18 cellular contexts compared by ENCODE assay signal in genomic region chr6:74369556-74369993, GRCh38.
DNase-seq lines count a peak whose midpoint lies in the region; ATAC-seq and TF ChIP-seq lines count a peak whose summit lies in the region.
"Had no signal": no experiment of that assay in that cellular context is flagged by ENCODE, and none has a peak within 500 bp of the region (broad histone marks: within the 10 kb centered on the region; RNA-seq: fewer than 3 reads in every experiment).

No MANE protein-coding gene starts in this region.

- peak; percentile 31 for DNase-seq in GM04504 (ENCODE audit: low read depth)
- DNase-seq in RWPE2 (ENCODE audit: low spot score), result no peak
- peak; percentile 36 for DNase-seq in epithelial cell of prostate (ENCODE audit: low read depth, low spot score)
- DNase-seq in trophoblast cell, result peak; percentile 7 to 59
- no peak for DNase-seq in activated CD4-positive, alpha-beta T cell treated with anti-CD3 and anti-CD28 coated beads for 1 hour
- DNase-seq in activated naive CD8-positive, alpha-beta T cell treated with anti-CD3 and anti-CD28 coated beads, Interleukin-2, amount 50 U/mL, for 24 hours, result no peak
- DNase-seq in SHP77 treated with DMSO at 0.1 percent for 48 hours (lab: John Stamatoyannopoulos, UW), result no peak
- DNase-seq in NCI-H187 treated with DMSO at 0.1 percent for 48 hours (lab: John Stamatoyannopoulos, UW), result no peak
- DNase-seq: activated CD4-positive, alpha-beta memory T cell treated with anti-CD3 and anti-CD28 coated beads for 36 hours; head of caudate nucleus; mucosa of descending colon; NCI-H1436; NCI-H2227 treated with DMSO at 0.1 percent for 48 hours; nucleus accumbens; SK-N-SH; stimulated activated naive CD8-positive, alpha-beta T cell treated with anti-CD3 and anti-CD28 coated beads, Interleukin-15, Interleukin-2, amounts not matched to agents 100 U/mL and 50 U/mL, for 24 hours had no signal

- no peaks in the 10 kb centered on the region for H3K36me3 Mint-ChIP-seq in activated naive CD8-positive, alpha-beta T cell treated with anti-CD3 and anti-CD28 coated beads, Interleukin-2, amount 50 U/mL, for 24 hours (ENCODE audit: low read depth)
- H3K36me3 Mint-ChIP-seq: activated CD4-positive, alpha-beta memory T cell treated with anti-CD3 and anti-CD28 coated beads for 36 hours had no signal

- no peak overlapping the region for H4K91ac ChIP-seq in trophoblast cell (ENCODE audit: low read depth, low read length)

- H3K27ac ChIP-seq in RWPE2 (ENCODE audit: poor library complexity, severe bottlenecking) (peak overlapping the region; percentile 20), epithelial cell of prostate (no peak overlapping the region), trophoblast cell (ENCODE audit: low read depth, low read length) (no peak overlapping the region)
- H3K27ac ChIP-seq: C4-2B, vagina had no signal

- no peaks in the 10 kb centered on the region for H3K79me1 ChIP-seq in trophoblast cell (ENCODE audit: low read length)

- H3K9me3 ChIP-seq in RWPE2 (ENCODE audit: severe bottlenecking) (no peaks in the 10 kb centered on the region), trophoblast cell (ENCODE audit: insufficient read depth, low read depth, low read length) (no peaks in the 10 kb centered on the region)
- H3K9me3 ChIP-seq: mucosa of descending colon, SK-N-SH, vagina had no signal

- H3K27me3 ChIP-seq in RWPE2 (ENCODE audit: insufficient read depth, poor library complexity, severe bottlenecking), result no peaks in the 10 kb centered on the region
- H3K27me3 ChIP-seq in trophoblast cell (ENCODE audit: insufficient read depth, low read length), result no peaks in the 10 kb centered on the region
- H3K27me3 ChIP-seq: vagina had no signal

- H2BK120ac ChIP-seq in trophoblast cell (ENCODE audit: insufficient read depth, low read length, poor library complexity), result no peak overlapping the region

- no peaks in the 10 kb centered on the region for H3K4me1 Mint-ChIP-seq in activated naive CD8-positive, alpha-beta T cell treated with anti-CD3 and anti-CD28 coated beads, Interleukin-2, amount 50 U/mL, for 24 hours

- H2BK12ac ChIP-seq in trophoblast cell (ENCODE audit: low read length), result no peak overlapping the region

- ATAC-seq in RWPE2 (ENCODE audit: low read depth), result peak; percentile 94
- no peak for ATAC-seq in activated naive CD8-positive, alpha-beta T cell treated with anti-CD3 and anti-CD28 coated beads, Interleukin-2, amount 50 U/mL, for 24 hours
- ATAC-seq: mucosa of descending colon; stimulated activated naive CD8-positive, alpha-beta T cell treated with anti-CD3 and anti-CD28 coated beads, Interleukin-15, Interleukin-2, amounts not matched to agents 100 U/mL and 50 U/mL, for 24 hours had no signal

- H4K8ac ChIP-seq in trophoblast cell (ENCODE audit: low read depth, low read length), result no peak overlapping the region

- no peak overlapping the region for H3K9ac ChIP-seq in trophoblast cell (ENCODE audit: low read length)
- H3K9ac ChIP-seq: SK-N-SH had no signal

- no peak overlapping the region for H3K27ac Mint-ChIP-seq in activated naive CD8-positive, alpha-beta T cell treated with anti-CD3 and anti-CD28 coated beads, Interleukin-2, amount 50 U/mL, for 24 hours
- H3K27ac Mint-ChIP-seq: activated CD4-positive, alpha-beta memory T cell treated with anti-CD3 and anti-CD28 coated beads for 36 hours had no signal

- no peak overlapping the region for H2BK5ac ChIP-seq in trophoblast cell (ENCODE audit: low read depth, low read length, poor library complexity)

- H2AFZ ChIP-seq in trophoblast cell (ENCODE audit: insufficient read depth, low read length, poor library complexity), result no peak overlapping the region

- H4K12ac ChIP-seq in trophoblast cell (ENCODE audit: low read depth, low read length), result no peak overlapping the region

- no peak overlapping the region for H3K14ac ChIP-seq in trophoblast cell (ENCODE audit: low read length)

- no peak overlapping the region for H3K4me2 ChIP-seq in trophoblast cell (ENCODE audit: low read length)
- H3K4me2 ChIP-seq: SK-N-SH had no signal

- no peaks in the 10 kb centered on the region for H3K27me3 Mint-ChIP-seq in activated naive CD8-positive, alpha-beta T cell treated with anti-CD3 and anti-CD28 coated beads, Interleukin-2, amount 50 U/mL, for 24 hours
- H3K27me3 Mint-ChIP-seq: activated CD4-positive, alpha-beta memory T cell treated with anti-CD3 and anti-CD28 coated beads for 36 hours had no signal

- peaks cover 26% of the 10 kb centered on the region for H3K4me1 ChIP-seq in RWPE2 (ENCODE audit: insufficient read depth, poor library complexity, severe bottlenecking)
- no peaks in the 10 kb centered on the region for H3K4me1 ChIP-seq in trophoblast cell (ENCODE audit: control insufficient read depth in 1 of 2, insufficient read depth in 2 of 2, low read length in 2 of 2)
- H3K4me1 ChIP-seq: vagina had no signal

- no peak overlapping the region for H3K18ac ChIP-seq in trophoblast cell (ENCODE audit: low read length)

- no peak for TF ChIP-seq CTCF in RWPE2 (IDR thresholded peaks at IDR 0.05; ENCODE audit: poor library complexity, severe bottlenecking)

- H2AK5ac ChIP-seq in trophoblast cell (ENCODE audit: low read length), result no peak overlapping the region

- no peaks in the 10 kb centered on the region for H3K9me3 Mint-ChIP-seq in activated naive CD8-positive, alpha-beta T cell treated with anti-CD3 and anti-CD28 coated beads, Interleukin-2, amount 50 U/mL, for 24 hours

- no peak overlapping the region for H3K4ac ChIP-seq in trophoblast cell (ENCODE audit: low read depth, low read length)

- H3K4me3 ChIP-seq in RWPE2 (ENCODE audit: severe bottlenecking), result no peak overlapping the region
- no peak overlapping the region for H3K4me3 ChIP-seq in trophoblast cell (ENCODE audit: low read depth, low read length)
- H3K4me3 ChIP-seq: mucosa of descending colon, vagina had no signal

- H3K79me2 ChIP-seq in trophoblast cell (ENCODE audit: control insufficient read depth, insufficient read depth, low read length, poor library complexity), result no peaks in the 10 kb centered on the region

- H3K36me3 ChIP-seq in RWPE2 (ENCODE audit: low read depth), result no peaks in the 10 kb centered on the region
- no peaks in the 10 kb centered on the region for H3K36me3 ChIP-seq in trophoblast cell (ENCODE audit: control insufficient read depth in 1 of 2, insufficient read depth in 2 of 2, low read length in 2 of 2)
- H3K36me3 ChIP-seq: vagina had no signal

- no peak overlapping the region for H3K4me3 Mint-ChIP-seq in activated naive CD8-positive, alpha-beta T cell treated with anti-CD3 and anti-CD28 coated beads, Interleukin-2, amount 50 U/mL, for 24 hours
- H3K4me3 Mint-ChIP-seq: activated CD4-positive, alpha-beta memory T cell treated with anti-CD3 and anti-CD28 coated beads for 36 hours had no signal

- H3K23ac ChIP-seq in trophoblast cell (ENCODE audit: low read length), result no peak overlapping the region

Comparison
In these comparisons a context has a peak if more than half of its experiments do, and no peak if none do; other contexts are left out.
1. DNase-seq: peak in GM04504 (single experiment), epithelial cell of prostate (single experiment) and trophoblast cell (2 of 2); none in RWPE2 (single experiment), activated CD4-positive, alpha-beta T cell treated with anti-CD3 and anti-CD28 coated beads for 1 hour (single experiment), activated naive CD8-positive, alpha-beta T cell treated with anti-CD3 and anti-CD28 coated beads, Interleukin-2, amount 50 U/mL, for 24 hours (single experiment), SHP77 treated with DMSO at 0.1 percent for 48 hours (single experiment) and NCI-H187 treated with DMSO at 0.1 percent for 48 hours (single experiment).